Comparison of ENCODE assay signal across 11 cellular contexts in genomic region chr14:77186911-77187648, GRCh38. TPM values are rescaled to one million over a fixed set of nuclear protein-coding genes. Genes with fewer than 3 reads are reported as not detected.
DNase-seq lines count a peak whose midpoint lies in the region; ATAC-seq and TF ChIP-seq lines count a peak whose summit lies in the region.
"Had no signal": no experiment of that assay in that cellular context is flagged by ENCODE, and none has a peak within 500 bp of the region (broad histone marks: within the 10 kb centered on the region; RNA-seq: fewer than 3 reads in every experiment).

No MANE protein-coding gene starts in this region.

- H3K9me3 Mint-ChIP-seq in activated T-helper 1 cell treated with anti-CD3 and anti-CD28 coated beads, Interleukin-12 subunit alpha, Interleukin-12 subunit beta, Interleukin-2, Interleukin-4 antibody, amounts not matched to agents 30 ng/mL and 10 ng/mL and 1 ng/mL, durations not matched to agents 14 hours and 24 hours and 36 hours = no peaks in the 10 kb centered on the region
- H3K9me3 Mint-ChIP-seq: IgD-negative memory B cell had no signal

- in situ Hi-C loops in HAP-1 (cut with MboI; ENCODE audit: low sequenced_read_pairs) = no loop called here

- H3K36me3 Mint-ChIP-seq in activated T-helper 1 cell treated with anti-CD3 and anti-CD28 coated beads, Interleukin-12 subunit alpha, Interleukin-12 subunit beta, Interleukin-2, Interleukin-4 antibody, amounts not matched to agents 30 ng/mL and 10 ng/mL and 1 ng/mL, durations not matched to agents 14 hours and 24 hours and 36 hours (ENCODE audit: low read depth) = no peaks in the 10 kb centered on the region
- H3K36me3 Mint-ChIP-seq: IgD-negative memory B cell had no signal

- H3K27me3 ChIP-seq in HAP-1 (ENCODE audit: low read depth) (no peaks in the 10 kb centered on the region), esophagus squamous epithelium (peaks cover 0 to 49% (median under 1%) of the 10 kb centered on the region in 4 donors), aorta (ENCODE audit: control insufficient read depth in 1 of 2, insufficient read depth in 2 of 2, low read length in 1 of 2) (no peaks in the 10 kb centered on the region)

- H3K36me3 ChIP-seq in HAP-1 (replicated peaks) (no peaks in the 10 kb centered on the region), esophagus squamous epithelium (no peaks in the 10 kb centered on the region), aorta (ENCODE audit: control insufficient read depth in 1 of 2, insufficient read depth in 2 of 2, low read length in 1 of 2) (no peaks in the 10 kb centered on the region)

- peaks cover 16% of the 10 kb centered on the region for H3K4me1 Mint-ChIP-seq in activated T-helper 1 cell treated with anti-CD3 and anti-CD28 coated beads, Interleukin-12 subunit alpha, Interleukin-12 subunit beta, Interleukin-2, Interleukin-4 antibody, amounts not matched to agents 30 ng/mL and 10 ng/mL and 1 ng/mL, durations not matched to agents 14 hours and 24 hours and 36 hours (ENCODE audit: low read depth)

- no peak overlapping the region for H3K27ac Mint-ChIP-seq in activated T-helper 1 cell treated with anti-CD3 and anti-CD28 coated beads, Interleukin-12 subunit alpha, Interleukin-12 subunit beta, Interleukin-2, Interleukin-4 antibody, amounts not matched to agents 30 ng/mL and 10 ng/mL and 1 ng/mL, durations not matched to agents 14 hours and 24 hours and 36 hours
- H3K27ac Mint-ChIP-seq: IgD-negative memory B cell had no signal

- no peak for TF ChIP-seq CTCF in esophagus squamous epithelium (IDR thresholded peaks at IDR 0.05)
- no peak for TF ChIP-seq CTCF in retinal pigment epithelial cell (conservative IDR thresholded peaks at IDR 0.05; ENCODE audit: low read depth, low read length)

- intact Hi-C loops in esophagus squamous epithelium (cut with DNase I) (no loop called here), aorta (cut with DNase I) (no loop called here)
- intact Hi-C loops in activated T-helper 1 cell treated with anti-CD3 and anti-CD28 coated beads, Interleukin-12 subunit alpha, Interleukin-12 subunit beta, Interleukin-2, Interleukin-4 antibody, amounts not matched to agents 30 ng/mL and 10 ng/mL and 1 ng/mL, durations not matched to agents 14 hours and 24 hours and 36 hours (cut with micrococcal nuclease) = no loop called here

- H3K27me3 Mint-ChIP-seq in activated T-helper 1 cell treated with anti-CD3 and anti-CD28 coated beads, Interleukin-12 subunit alpha, Interleukin-12 subunit beta, Interleukin-2, Interleukin-4 antibody, amounts not matched to agents 30 ng/mL and 10 ng/mL and 1 ng/mL, durations not matched to agents 14 hours and 24 hours and 36 hours (ENCODE audit: insufficient read depth) = peaks cover 13% of the 10 kb centered on the region

- H3K27ac ChIP-seq in esophagus squamous epithelium (peak overlapping the region in 3 of 4 donors; percentile 55 to 65 (median 57)), aorta (ENCODE audit: low read depth in 1 of 2, low read length in 2 of 2) (no peak overlapping the region)

- WGBS in esophagus squamous epithelium, 2 donors = 34 to 63% methylated on average over 3 to 4 of the region's 15 CpGs
- WGBS in aorta, 2 donors = 37% methylated on average over 14 to 15 of the region's 15 CpGs

- H3K9me3 ChIP-seq in HAP-1 (no peaks in the 10 kb centered on the region), esophagus squamous epithelium (no peaks in the 10 kb centered on the region), aorta (ENCODE audit: control insufficient read depth, low read length) (no peaks in the 10 kb centered on the region)

- H3K4me1 ChIP-seq in HAP-1 (peaks cover 20% of the 10 kb centered on the region), esophagus squamous epithelium (peaks cover 30 to 64% (median 31%) of the 10 kb centered on the region in 3 donors), aorta (ENCODE audit: control insufficient read depth in 1 of 2, insufficient read depth in 2 of 2, low read length in 2 of 2) (no peaks in the 10 kb centered on the region)

- no peak overlapping the region for H3K4me3 Mint-ChIP-seq in activated T-helper 1 cell treated with anti-CD3 and anti-CD28 coated beads, Interleukin-12 subunit alpha, Interleukin-12 subunit beta, Interleukin-2, Interleukin-4 antibody, amounts not matched to agents 30 ng/mL and 10 ng/mL and 1 ng/mL, durations not matched to agents 14 hours and 24 hours and 36 hours

- peak; percentile 62 to 73 for DNase-seq in HAP-1 (ENCODE audit: low spot score in 2 of 2)
- peak; percentile 82 for DNase-seq in NCI-H82 (lab: John Stamatoyannopoulos, UW)
- DNase-seq in esophagus squamous epithelium (lab: John Stamatoyannopoulos, UW) = no peak
- peak; percentile 82 for DNase-seq in retinal pigment epithelial cell (ENCODE audit: low read depth)
- no peak for DNase-seq in amygdala (lab: John Stamatoyannopoulos, UW)
- DNase-seq in activated CD4-positive, alpha-beta T cell treated with anti-CD3 and anti-CD28 coated beads, Interleukin-2, amount 50 U/mL, for 4 hours = no peak
- no peak for DNase-seq in aorta
- no peak for DNase-seq in activated T-helper 1 cell treated with anti-CD3 and anti-CD28 coated beads, Interleukin-12 subunit alpha, Interleukin-12 subunit beta, Interleukin-2, Interleukin-4 antibody, amounts not matched to agents 30 ng/mL and 10 ng/mL and 1 ng/mL, durations not matched to agents 14 hours and 24 hours and 36 hours (ENCODE audit: low spot score)
- DNase-seq: effector CD4-positive, alpha-beta T cell; left cardiac atrium had no signal

- no peak for TF ChIP-seq POLR2A in esophagus squamous epithelium (IDR thresholded peaks at IDR 0.05)

- no peak for ATAC-seq in aorta (ENCODE audit: low FRiP score)

- H3K4me3 ChIP-seq in HAP-1 (no peak overlapping the region), esophagus squamous epithelium (no peak overlapping the region), retinal pigment epithelial cell (ENCODE audit: low read length) (no peak overlapping the region), aorta (ENCODE audit: low read length in 2 of 2) (no peak overlapping the region)

RNA-seq across cellular contexts. Expression of gene TMEM63C, which starts 5.5 kb away (rescaled TPM):
- total RNA-seq in esophagus squamous epithelium (10 to 100 TPM in 1 of 4 donors, 1 to 10 TPM in 3; 5.2 to 18.6 (median 9.8) TPM), aorta (under 1 TPM; 0.06 to 0.26 TPM)
- polyA plus RNA-seq in aorta = under 1 TPM in 1 of 2 donors, not detected in 1; 0.13 TPM
- 1.6 TPM in 2 replicates for total RNA-seq in activated T-helper 1 cell treated with anti-CD3 and anti-CD28 coated beads, Interleukin-12 subunit alpha, Interleukin-12 subunit beta, Interleukin-2, Interleukin-4 antibody, amounts not matched to agents 30 ng/mL and 10 ng/mL and 1 ng/mL, durations not matched to agents 14 hours and 24 hours and 36 hours
- total RNA-seq: left cardiac atrium had no signal

RNA-seq across cellular contexts. Expression of gene ZDHHC22, which starts 45.5 kb away (rescaled TPM):
- total RNA-seq in esophagus squamous epithelium (not detected), aorta (not detected)
- polyA plus RNA-seq in aorta = not detected
- not detected in 2 replicates for total RNA-seq in activated T-helper 1 cell treated with anti-CD3 and anti-CD28 coated beads, Interleukin-12 subunit alpha, Interleukin-12 subunit beta, Interleukin-2, Interleukin-4 antibody, amounts not matched to agents 30 ng/mL and 10 ng/mL and 1 ng/mL, durations not matched to agents 14 hours and 24 hours and 36 hours
- total RNA-seq: left cardiac atrium had no signal
- polyA plus RNA-seq: IgD-negative memory B cell had no signal

Comparison
In these comparisons a context has a peak if more than half of its experiments do, and no peak if none do; other contexts are left out.
1. DNase-seq: peak in HAP-1 (2 of 2), NCI-H82 (single experiment) and retinal pigment epithelial cell (single experiment); none in esophagus squamous epithelium (single experiment), amygdala (0 of 56), activated CD4-positive, alpha-beta T cell treated with anti-CD3 and anti-CD28 coated beads, Interleukin-2, amount 50 U/mL, for 4 hours (0 of 2), aorta (0 of 2) and activated T-helper 1 cell treated with anti-CD3 and anti-CD28 coated beads, Interleukin-12 subunit alpha, Interleukin-12 subunit beta, Interleukin-2, Interleukin-4 antibody, amounts not matched to agents 30 ng/mL and 10 ng/mL and 1 ng/mL, durations not matched to agents 14 hours and 24 hours and 36 hours (single experiment).
2. H3K27ac ChIP-seq: peak in esophagus squamous epithelium (3 of 4); none in aorta (0 of 2).